Comparison of ENCODE assay signal across 17 cellular contexts in the genomic region with DNA sequence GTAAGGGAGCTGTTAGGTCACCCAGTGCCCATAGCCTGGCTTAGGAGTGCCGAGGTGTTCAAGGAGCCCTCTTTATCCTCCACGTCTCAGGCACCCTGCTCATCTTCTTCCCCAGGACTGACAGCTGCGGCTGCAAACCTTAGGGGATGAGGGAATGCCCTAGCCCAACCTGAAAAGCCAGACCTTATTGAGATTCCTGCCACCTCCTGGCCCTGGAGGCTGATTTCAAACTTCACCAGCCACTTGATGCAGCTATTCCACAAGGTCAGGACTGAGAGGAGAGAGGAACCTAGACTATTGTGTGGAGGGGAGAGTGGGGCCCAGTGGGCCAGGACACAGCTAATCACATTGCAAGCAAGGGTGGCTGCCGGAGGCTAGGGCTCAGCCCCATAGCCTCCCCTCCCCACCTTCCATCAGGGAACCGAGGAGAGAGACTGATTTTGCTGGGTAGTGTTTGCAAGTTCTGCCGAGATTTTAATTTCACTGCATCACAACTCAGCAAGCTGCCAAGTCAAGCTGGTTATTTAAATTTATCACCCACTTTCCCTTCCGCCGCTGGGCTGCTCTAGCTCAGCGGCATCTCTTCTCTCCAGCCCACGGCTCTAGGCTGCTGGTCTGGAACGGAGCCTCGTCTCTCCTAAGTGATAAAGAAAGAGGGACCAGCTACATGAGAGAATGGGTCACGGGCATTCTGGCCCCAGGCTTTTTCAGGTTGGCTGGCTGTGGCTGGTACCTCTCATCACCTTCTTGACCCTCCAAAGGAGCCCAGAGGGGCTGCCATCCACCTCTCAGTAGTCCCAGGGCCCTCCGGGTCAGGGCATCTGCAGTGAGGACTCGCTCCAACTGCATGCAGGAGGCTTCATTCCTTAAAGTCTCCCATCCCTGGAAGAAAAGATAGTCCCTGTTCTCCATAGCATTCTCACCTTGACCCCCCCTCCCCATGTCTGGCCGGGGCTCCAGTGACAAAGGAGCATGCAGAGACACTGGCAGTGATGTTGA.
"Had no signal": no experiment of that assay in that cellular context is flagged by ENCODE, and none has a peak within 500 bp of the region (broad histone marks: within the 10 kb centered on the region; RNA-seq: fewer than 3 reads in every experiment).

No MANE protein-coding gene starts in this region.

- H3K4me1 Mint-ChIP-seq: immature natural killer cell; naive thymus-derived CD4-positive, alpha-beta T cell had no signal

- H3K27ac Mint-ChIP-seq: dendritic cell treated with granulocyte-macrophage colony-stimulating factor and Interleukin-4, amounts not matched to agents 40 ng/mL and 50 ng/mL, for 4 days; immature natural killer cell; naive thymus-derived CD4-positive, alpha-beta T cell; progenitor cell of endocrine pancreas; type B pancreatic cell had no signal

- H3K9me3 Mint-ChIP-seq: dendritic cell treated with granulocyte-macrophage colony-stimulating factor and Interleukin-4, amounts not matched to agents 40 ng/mL and 50 ng/mL, for 4 days; naive thymus-derived CD4-positive, alpha-beta T cell; type B pancreatic cell had no signal

- H3K36me3 Mint-ChIP-seq: immature natural killer cell; naive thymus-derived CD4-positive, alpha-beta T cell; type B pancreatic cell had no signal

- DNase-seq: esophagus squamous epithelium; foreskin fibroblast; immature natural killer cell; left colon; left ventricle myocardium superior; mesendoderm; naive thymus-derived CD4-positive, alpha-beta T cell; ovary; right cardiac atrium; small intestine; stimulated activated CD4-positive, alpha-beta T cell treated with anti-CD3 and anti-CD28 coated beads, Interleukin-2, amount 100 ng/mL, for 48 hours; stimulated activated naive CD4-positive, alpha-beta T cell treated with Interleukin-2 at 50 U/mL for 16 hours; thyroid gland; uterus had no signal

- H3K4me3 Mint-ChIP-seq: dendritic cell treated with granulocyte-macrophage colony-stimulating factor and Interleukin-4, amounts not matched to agents 40 ng/mL and 50 ng/mL, for 4 days; immature natural killer cell; naive thymus-derived CD4-positive, alpha-beta T cell; type B pancreatic cell had no signal
